Comparison of ENCODE assay signal across 12 cellular contexts in the genomic region with DNA sequence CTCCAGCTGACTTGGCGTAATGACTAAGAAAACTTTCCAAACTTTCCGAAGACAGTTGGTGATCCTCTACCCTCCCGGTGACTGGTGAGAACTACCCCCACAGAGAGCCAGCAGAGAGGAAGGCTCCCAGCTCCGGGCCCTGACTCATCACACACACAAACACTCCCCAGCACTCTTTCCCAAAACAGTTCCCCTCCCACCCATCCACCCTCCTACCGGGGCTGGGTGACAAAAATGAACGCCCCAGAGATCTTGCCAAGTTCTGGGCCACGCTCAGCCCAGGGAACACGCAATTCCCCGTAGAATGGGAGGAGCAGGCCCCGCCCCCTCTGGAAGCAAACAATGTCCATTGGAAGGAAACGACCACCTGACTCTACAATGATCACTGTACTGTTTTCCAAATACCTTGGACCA. TPM values are rescaled to one million over a fixed set of nuclear protein-coding genes. Genes with fewer than 3 reads are reported as not detected.
DNase-seq lines count a peak whose midpoint lies in the region; ATAC-seq and TF ChIP-seq lines count a peak whose summit lies in the region.
"Had no signal": no experiment of that assay in that cellular context is flagged by ENCODE, and none has a peak within 500 bp of the region (broad histone marks: within the 10 kb centered on the region; RNA-seq: fewer than 3 reads in every experiment).

No MANE protein-coding gene starts in this region.

- no peaks in the 10 kb centered on the region for H3K36me3 Mint-ChIP-seq in mesothelial cell of epicardium
- H3K36me3 Mint-ChIP-seq: activated naive CD8-positive, alpha-beta T cell had no signal

- H3K14ac ChIP-seq in trophoblast cell (ENCODE audit: low read length) = no peak overlapping the region

- POLR2A ChIA-PET in OCI-LY7 (lab: Charles Lee) = no interaction called here

- TF ChIP-seq CTCF in gastroesophageal sphincter (IDR thresholded peaks at IDR 0.05) (no peak), mesothelial cell of epicardium (IDR thresholded peaks at IDR 0.05; ENCODE audit: unreplicated experiment) (no peak), OCI-LY7 (conservative IDR thresholded peaks at IDR 0.05; ENCODE audit: low read length) (no peak)

- H3K36me3 ChIP-seq in gastroesophageal sphincter (no peaks in the 10 kb centered on the region), trophoblast cell (ENCODE audit: control insufficient read depth in 1 of 2, insufficient read depth in 2 of 2, low read length in 2 of 2) (no peaks in the 10 kb centered on the region), OCI-LY7 (ENCODE audit: insufficient read depth, low read length) (no peaks in the 10 kb centered on the region)

- no peaks in the 10 kb centered on the region for H3K79me2 ChIP-seq in trophoblast cell (ENCODE audit: control insufficient read depth, insufficient read depth, low read length, poor library complexity)
- H3K79me2 ChIP-seq in OCI-LY7 (ENCODE audit: insufficient read depth, low read depth, low read length) = no peaks in the 10 kb centered on the region

- H3K9me2 ChIP-seq in OCI-LY7 (ENCODE audit: insufficient read depth, low read length) = no peaks in the 10 kb centered on the region

- H3K23ac ChIP-seq in trophoblast cell (ENCODE audit: low read length) = no peak overlapping the region

- H3K4me3 Mint-ChIP-seq in mesothelial cell of epicardium = no peak overlapping the region
- H3K4me3 Mint-ChIP-seq: activated naive CD8-positive, alpha-beta T cell had no signal

- WGBS in gastroesophageal sphincter (ENCODE audit: low coverage in 1 of 2), 2 donors = 16 to 28% methylated on average over 5 to 7 of the region's 11 CpGs
- no CpG with 5 or more reads among the region's 11 CpGs for WGBS in trophoblast cell (ENCODE audit: extremely low coverage, insufficient coverage, insufficient read length)

- H3K9ac ChIP-seq in trophoblast cell (ENCODE audit: low read length) = no peak overlapping the region
- H3K9ac ChIP-seq: KMS-11 had no signal

- H3K27ac Mint-ChIP-seq in mesothelial cell of epicardium = no peak overlapping the region
- H3K27ac Mint-ChIP-seq: activated naive CD8-positive, alpha-beta T cell had no signal

- H2AFZ ChIP-seq in trophoblast cell (ENCODE audit: insufficient read depth, low read length, poor library complexity) = no peak overlapping the region
- no peak overlapping the region for H2AFZ ChIP-seq in OCI-LY7 (ENCODE audit: low read length)

- H3K9me3 Mint-ChIP-seq in mesothelial cell of epicardium = no peaks in the 10 kb centered on the region

- H3K9me3 ChIP-seq in gastroesophageal sphincter = no peaks in the 10 kb centered on the region
- no peaks in the 10 kb centered on the region for H3K9me3 ChIP-seq in trophoblast cell (ENCODE audit: insufficient read depth, low read depth, low read length)
- no peaks in the 10 kb centered on the region for H3K9me3 ChIP-seq in OCI-LY7 (ENCODE audit: low read length)

- no peak overlapping the region for H2AK5ac ChIP-seq in trophoblast cell (ENCODE audit: low read length)

- no peak overlapping the region for H3K4ac ChIP-seq in trophoblast cell (ENCODE audit: low read depth, low read length)

- H3K4me1 Mint-ChIP-seq in mesothelial cell of epicardium = peaks cover 9% of the 10 kb centered on the region

- peaks cover 2 to 57% (median 20%) of the 10 kb centered on the region in 3 donors for H3K4me1 ChIP-seq in gastroesophageal sphincter
- H3K4me1 ChIP-seq in trophoblast cell (ENCODE audit: control insufficient read depth in 1 of 2, insufficient read depth in 2 of 2, low read length in 2 of 2) = peaks cover 2% of the 10 kb centered on the region in 2 experiments
- no peaks in the 10 kb centered on the region for H3K4me1 ChIP-seq in OCI-LY7 (ENCODE audit: insufficient read depth, low read length, poor library complexity, severe bottlenecking)

- CTCF ChIA-PET in OCI-LY7 (lab: Charles Lee; ENCODE audit: unreplicated experiment) = no interaction called here

- no peak overlapping the region for H2BK12ac ChIP-seq in trophoblast cell (ENCODE audit: low read length)

- ATAC-seq in gastroesophageal sphincter (peak; percentile 93), sciatic nerve (peak; percentile 48)
- ATAC-seq: left lobe of liver had no signal

- H3K4me3 ChIP-seq in gastroesophageal sphincter (peak overlapping the region in 1 of 2 donors; percentile 21), trophoblast cell (ENCODE audit: low read depth, low read length) (no peak overlapping the region), OCI-LY7 (ENCODE audit: low read depth, low read length, poor library complexity, severe bottlenecking) (no peak overlapping the region)

- H4K20me1 ChIP-seq in OCI-LY7 (ENCODE audit: insufficient read depth, low read length) = no peaks in the 10 kb centered on the region

- TF ChIP-seq EP300 in gastroesophageal sphincter (IDR thresholded peaks at IDR 0.05) = no peak

- intact Hi-C loops in sciatic nerve (cut with DNase I) = loop anchor here (5.0 kb wide), 1 partner anchor 115 kb away; no protein-coding TSS in a partner anchor
- intact Hi-C loops in OCI-LY7 (cut with micrococcal nuclease; ENCODE audit: unreplicated experiment) = no loop called here

- H3K79me1 ChIP-seq in trophoblast cell (ENCODE audit: low read length) = no peaks in the 10 kb centered on the region

- H2BK120ac ChIP-seq in trophoblast cell (ENCODE audit: insufficient read depth, low read length, poor library complexity) = no peak overlapping the region

- no peak overlapping the region for H3K4me2 ChIP-seq in trophoblast cell (ENCODE audit: low read length)
- H3K4me2 ChIP-seq in OCI-LY7 (ENCODE audit: low read length) = no peak overlapping the region
- H3K4me2 ChIP-seq: KMS-11 had no signal

- DNase-seq in EH (ENCODE audit: low read depth) = peak; percentile 97
- peak; percentile 82 for DNase-seq in T1000 (lab: John Stamatoyannopoulos, UW)
- peak; percentile 73 for DNase-seq in sciatic nerve (ENCODE audit: low spot score)
- DNase-seq in mesothelial cell of epicardium (ENCODE audit: low spot score in 2 of 2, unreplicated experiment in 2 of 2) = no peak
- DNase-seq in activated CD4-positive, CD25-positive, alpha-beta regulatory T cell treated with anti-CD3 and anti-CD28 coated beads, Interleukin-2, amount 50 U/mL, for 72 hours = no peak
- no peak for DNase-seq in trophoblast cell
- no peak for DNase-seq in OCI-LY7 (ENCODE audit: low spot score)
- DNase-seq: T-helper 1 cell had no signal

- H2BK5ac ChIP-seq in trophoblast cell (ENCODE audit: low read depth, low read length, poor library complexity) = no peak overlapping the region

- no peak overlapping the region for H4K12ac ChIP-seq in trophoblast cell (ENCODE audit: low read depth, low read length)

- no peak overlapping the region for H4K91ac ChIP-seq in trophoblast cell (ENCODE audit: low read depth, low read length)

- H3K27ac ChIP-seq in gastroesophageal sphincter (peak overlapping the region; percentile 45 to 92 (median 86)), trophoblast cell (ENCODE audit: low read depth, low read length) (no peak overlapping the region), OCI-LY7 (ENCODE audit: low read depth, low read length, poor library complexity, severe bottlenecking) (no peak overlapping the region)
- H3K27ac ChIP-seq: KMS-11 had no signal

- BruUV-seq in OCI-LY7 (replicated peaks; lab: Mats Ljungman, UMichigan) = no TSS peak

- peaks cover 41% of the 10 kb centered on the region for H3K27me3 Mint-ChIP-seq in mesothelial cell of epicardium (ENCODE audit: low read depth)
- H3K27me3 Mint-ChIP-seq: activated naive CD8-positive, alpha-beta T cell had no signal

- H3K27me3 ChIP-seq in gastroesophageal sphincter (no peaks in the 10 kb centered on the region), trophoblast cell (ENCODE audit: insufficient read depth, low read length) (no peaks in the 10 kb centered on the region)

- peak in 1 of 2 donors; percentile 17 for TF ChIP-seq POLR2A in gastroesophageal sphincter (IDR thresholded peaks at IDR 0.05)

- H4K8ac ChIP-seq in trophoblast cell (ENCODE audit: low read depth, low read length) = no peak overlapping the region

- no peak overlapping the region for H3K18ac ChIP-seq in trophoblast cell (ENCODE audit: low read length)

RNA-seq across cellular contexts. Expression of a gene that starts 21.3 kb away (rescaled TPM):
- total RNA-seq in gastroesophageal sphincter (100 to 1,000 TPM in 3 of 4 donors, 10 to 100 TPM in 1; 91.0 to 163 (median 104) TPM), sciatic nerve (126 TPM), mesothelial cell of epicardium (36.2 to 39.3 TPM (median 37.6 TPM) in 3 replicates), OCI-LY7 (2022) (not detected in 2 replicates)
- polyA plus RNA-seq in trophoblast cell (2013) = 9.1 TPM in 2 replicates
- not detected in 2 replicates for total RNA-seq in OCI-LY7 (2014; rRNA removed; shearing (Covaris generic))

Comparison
In these comparisons a context has a peak if more than half of its experiments do, and no peak if none do; other contexts are left out.
1. DNase-seq: peak in EH (single experiment), T1000 (single experiment) and sciatic nerve (single experiment); none in mesothelial cell of epicardium (0 of 2), activated CD4-positive, CD25-positive, alpha-beta regulatory T cell treated with anti-CD3 and anti-CD28 coated beads, Interleukin-2, amount 50 U/mL, for 72 hours (single experiment), trophoblast cell (0 of 2) and OCI-LY7 (single experiment).
2. H3K27ac ChIP-seq: peak in gastroesophageal sphincter (4 of 4); none in trophoblast cell (single experiment) and OCI-LY7 (single experiment).
3. RNA of a gene that starts 21.3 kb away (total RNA-seq): 126 TPM in sciatic nerve (single experiment), 91.0 to 163 TPM in gastroesophageal sphincter and 36.2 to 39.3 TPM in mesothelial cell of epicardium; not detected in OCI-LY7; every median in the first group is over 10 times any median in the second.